In genomic region chr2:54106631-54107454, GRCh38 we compare ENCODE assay signal across 8 cellular contexts. TPM values are rescaled to one million over a fixed set of nuclear protein-coding genes. Genes with fewer than 3 reads are reported as not detected.
DNase-seq lines count a peak whose midpoint lies in the region; ATAC-seq and TF ChIP-seq lines count a peak whose summit lies in the region.

No MANE protein-coding gene starts in this region.

- ATAC-seq in HG03108 (IDR thresholded peaks at IDR 0.05; ENCODE audit: unreplicated experiment) (peak; percentile 62), HG02798 (IDR thresholded peaks at IDR 0.05; ENCODE audit: poor library complexity, unreplicated experiment) (no peak)
- peak; percentile 83 to 84 for ATAC-seq in activated T-cell treated with anti-CD3 and anti-CD28 coated beads, Interleukin-2, amount 50 U/mL, for 72 hours (replicated peaks in 1 of 2)

- H3K27me3 Mint-ChIP-seq in activated T-cell treated with anti-CD3 and anti-CD28 coated beads, Interleukin-2, amount 50 U/mL, for 72 hours (ENCODE audit: low read depth), result no peaks in the 10 kb centered on the region

- no peak overlapping the region for H3K27ac Mint-ChIP-seq in activated T-cell treated with anti-CD3 and anti-CD28 coated beads, Interleukin-2, amount 50 U/mL, for 72 hours

- H3K4me3 Mint-ChIP-seq in activated T-cell treated with anti-CD3 and anti-CD28 coated beads, Interleukin-2, amount 50 U/mL, for 72 hours, result peak overlapping the region in 1 of 2 donors; percentile 66

- no peaks in the 10 kb centered on the region for H3K36me3 Mint-ChIP-seq in activated T-cell treated with anti-CD3 and anti-CD28 coated beads, Interleukin-2, amount 50 U/mL, for 72 hours (ENCODE audit: insufficient read depth in 2 of 2)

- H3K27ac ChIP-seq in neutrophil, result no peak overlapping the region

- DNase-seq in AG10803 (ENCODE audit: low read depth) (peak; percentile 51), GM13976 (ENCODE audit: low spot score) (peak; percentile 36), NCI-H82 treated with DMSO at 0.1 percent for 48 hours (lab: John Stamatoyannopoulos, UW; ENCODE audit: unreplicated experiment) (peak; percentile 27), fibroblast of the aortic adventitia (ENCODE audit: low read depth) (peak; percentile 70)
- peak; percentile 35 to 42 for DNase-seq in activated T-cell treated with anti-CD3 and anti-CD28 coated beads, Interleukin-2, amount 50 U/mL, for 72 hours

- TF ChIP-seq CTCF in AG10803 (conservative IDR thresholded peaks at IDR 0.05; ENCODE audit: low read length), result peak; percentile 91
- peak; percentile 63 for TF ChIP-seq CTCF in GM13976 (IDR thresholded peaks at IDR 0.05; ENCODE audit: borderline replicate concordance, control extremely low read depth, extremely low read depth, insufficient read depth, missing control alignments)
- peak; percentile 87 for TF ChIP-seq CTCF in fibroblast of the aortic adventitia (IDR thresholded peaks at IDR 0.05; ENCODE audit: insufficient read depth, low read length)
- peak; percentile 44 for TF ChIP-seq CTCF in neutrophil (IDR thresholded peaks at IDR 0.05)

- H3K9me3 Mint-ChIP-seq in activated T-cell treated with anti-CD3 and anti-CD28 coated beads, Interleukin-2, amount 50 U/mL, for 72 hours, result no peaks in the 10 kb centered on the region

- peaks cover 5% of the 10 kb centered on the region for H3K4me1 Mint-ChIP-seq in activated T-cell treated with anti-CD3 and anti-CD28 coated beads, Interleukin-2, amount 50 U/mL, for 72 hours (ENCODE audit: low read depth)

- H3K27me3 ChIP-seq in neutrophil, result no peaks in the 10 kb centered on the region

- H3K4me1 ChIP-seq in neutrophil (ENCODE audit: control insufficient read depth in 1 of 2, insufficient read depth in 1 of 2, low read depth in 1 of 2, low read length in 1 of 2), result no peaks in the 10 kb centered on the region

- in situ Hi-C loops in GM13976 (cut with MboI; ENCODE audit: low sequenced_read_pairs, unreplicated experiment), result loop anchor here (25.0 kb wide), 1 partner anchor 605 kb away; the partner anchor contains the start of gene EML6

- no peaks in the 10 kb centered on the region for H3K9me3 ChIP-seq in neutrophil

- no peak overlapping the region for H3K4me3 ChIP-seq in AG10803 (ENCODE audit: low read length)
- no peak overlapping the region for H3K4me3 ChIP-seq in fibroblast of the aortic adventitia (ENCODE audit: low read depth, low read length)
- no peak overlapping the region for H3K4me3 ChIP-seq in neutrophil (ENCODE audit: low read depth in 1 of 2, low read length in 1 of 2)

- no peaks in the 10 kb centered on the region for H3K36me3 ChIP-seq in neutrophil

RNA-seq across cellular contexts. Expression of gene ACYP2, which starts 8.6 kb away (rescaled TPM):
- 10 to 100 TPM in 1 of 2 donors, 1 to 10 TPM in 1; 9.6 to 10.8 TPM for total RNA-seq in activated T-cell treated with anti-CD3 and anti-CD28 coated beads, Interleukin-2, amount 50 U/mL, for 72 hours
- total RNA-seq in fibroblast of the aortic adventitia (ENCODE audit: low replicate concordance), result 7.8 and 11.5 TPM in 2 replicates
